ENCODE assay signal across 9 cellular contexts in the genomic region with DNA sequence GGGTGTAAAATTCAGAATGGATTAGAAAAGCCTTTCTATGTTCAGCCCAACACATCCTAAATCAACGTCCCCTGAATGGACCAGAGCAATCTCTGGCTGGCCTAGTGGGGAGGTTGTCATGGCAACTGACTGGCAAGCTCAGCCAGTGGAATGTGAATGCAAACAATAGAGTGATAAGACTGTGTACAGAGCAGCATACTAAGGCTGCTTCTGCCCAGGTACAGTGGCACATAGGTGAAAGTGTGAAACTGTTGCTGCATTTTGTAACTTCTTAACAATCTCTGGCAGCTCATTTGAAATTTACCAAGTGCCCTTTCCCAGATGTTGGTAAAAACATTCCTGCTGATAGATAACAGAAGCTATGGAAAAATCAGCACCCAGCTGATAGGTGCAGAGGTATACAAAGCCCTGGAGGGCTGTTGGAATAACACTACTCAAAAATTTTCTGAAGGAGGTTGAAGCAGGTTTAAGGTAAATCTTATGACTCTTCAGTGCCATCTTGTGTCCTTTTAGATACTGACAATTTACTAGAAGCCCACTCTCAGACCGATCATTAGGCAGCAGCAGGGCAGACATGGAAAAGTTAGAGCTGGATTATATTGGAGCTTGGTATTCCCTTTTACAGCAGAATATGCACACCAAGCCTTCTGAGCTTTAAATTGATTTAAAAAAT.
A peak's percentile ranks its signal among the peaks of the same experiment; 100 is the strongest.
DNase-seq lines count a peak whose midpoint lies in the region; ATAC-seq and TF ChIP-seq lines count a peak whose summit lies in the region.
"Had no signal": no experiment of that assay in that cellular context is flagged by ENCODE, and none has a peak within 500 bp of the region (broad histone marks: within the 10 kb centered on the region; RNA-seq: fewer than 3 reads in every experiment).

No MANE protein-coding gene starts in this region.

- H3K4me1 ChIP-seq in MM.1S (ENCODE audit: low read length) (no peaks in the 10 kb centered on the region), heart left ventricle (no peaks in the 10 kb centered on the region)

- H3K36me3 ChIP-seq in BJ (ENCODE audit: control insufficient read depth, insufficient read depth, low read length) (no peaks in the 10 kb centered on the region), MM.1S (replicated peaks; ENCODE audit: insufficient read depth, low read length) (no peaks in the 10 kb centered on the region), heart left ventricle (no peaks in the 10 kb centered on the region)

- no peaks in the 10 kb centered on the region for H3F3A ChIP-seq in MM.1S (ENCODE audit: insufficient read depth, low read length)

- CTCF ChIA-PET in BJ (lab: Yijun Ruan, JAX) = interaction anchor here (0.7 to 2.1 kb wide), 9 partner anchors 9 to 373 kb away, joined by 3 to 9 read pairs (median 4); no protein-coding TSS in a partner anchor

- POLR2A ChIA-PET in BJ (lab: Charles Lee) = no interaction called here

- WGBS in heart left ventricle, 4 donors = 11 to 33% (median 27%) methylated on average over 2 of the region's 2 CpGs

- no peak for TF ChIP-seq POLR2A in heart left ventricle (IDR thresholded peaks at IDR 0.05)

- H3K9ac ChIP-seq in MM.1S (ENCODE audit: low read length) = no peak overlapping the region

- no peaks in the 10 kb centered on the region for H3K9me2 ChIP-seq in MM.1S (replicated peaks; ENCODE audit: insufficient read depth, low read length)

- no peaks in the 10 kb centered on the region for H3K27me3 ChIP-seq in BJ (ENCODE audit: control insufficient read depth, insufficient read depth, low read length)
- no peaks in the 10 kb centered on the region for H3K27me3 ChIP-seq in MM.1S (replicated peaks; ENCODE audit: insufficient read depth, low read length)
- H3K27me3 ChIP-seq in heart left ventricle = peaks cover 0 to 3% (median 0%) of the 10 kb centered on the region in 9 donors

- no peak for DNase-seq in BJ (ENCODE audit: low read depth)
- peak; percentile 39 for DNase-seq in MM.1S
- DNase-seq in heart left ventricle = no peak
- peak; percentile 12 for DNase-seq in putamen (ENCODE audit: low spot score)
- no peak for DNase-seq in DMS153 (lab: John Stamatoyannopoulos, UW)

- H3K79me2 ChIP-seq in MM.1S (ENCODE audit: low read length) = no peaks in the 10 kb centered on the region

- no peak overlapping the region for H3K4me3 ChIP-seq in BJ (ENCODE audit: low read depth, low read length)
- H3K4me3 ChIP-seq in MM.1S (ENCODE audit: low read length) = no peak overlapping the region
- H3K4me3 ChIP-seq in heart left ventricle = no peak overlapping the region

- H3K4me2 ChIP-seq in MM.1S (ENCODE audit: low read depth, low read length) = no peak overlapping the region

- peak; percentile 41; the same call in 1 of the 2 replicates for TF ChIP-seq CTCF in BJ (IDR thresholded peaks at IDR 0.05; ENCODE audit: insufficient read depth, low read depth, low read length)
- peak; percentile 52 for TF ChIP-seq CTCF in MM.1S (IDR thresholded peaks at IDR 0.05; ENCODE audit: low read length)
- TF ChIP-seq CTCF in VCaP (conservative IDR thresholded peaks at IDR 0.05) = peak; percentile 77
- TF ChIP-seq CTCF in heart left ventricle (IDR thresholded peaks at IDR 0.05) = peak; percentile 37 to 64 (median 52)

- intact Hi-C loops in heart left ventricle (cut with DNase I) = loop anchor here (1.0 to 5.0 kb wide), 5 partner anchors 351 to 373 kb away; no protein-coding TSS in a partner anchor

- H4K20me1 ChIP-seq in MM.1S (ENCODE audit: insufficient read depth, low read length) = no peaks in the 10 kb centered on the region

- H3K27ac ChIP-seq in MM.1S (ENCODE audit: low read length) = no peak overlapping the region
- peak overlapping the region; percentile 72 for H3K27ac ChIP-seq in VCaP
- H3K27ac ChIP-seq in heart left ventricle = no peak overlapping the region
- H3K27ac ChIP-seq: HL-60 had no signal

- H2AFZ ChIP-seq in MM.1S (ENCODE audit: low read length) = no peak overlapping the region

- peak; percentile 69 for ATAC-seq in GM18870 (IDR thresholded peaks at IDR 0.05; ENCODE audit: unreplicated experiment)
- ATAC-seq in heart left ventricle = peak in 3 of 4 donors; percentile 50 to 61 (median 57)
- no peak for ATAC-seq in HG03520 (IDR thresholded peaks at IDR 0.05; ENCODE audit: unreplicated experiment)

- H3K9me3 ChIP-seq in MM.1S (replicated peaks; ENCODE audit: insufficient read depth, low read length) = no peaks in the 10 kb centered on the region
- H3K9me3 ChIP-seq in heart left ventricle = no peaks in the 10 kb centered on the region

Comparison
In these comparisons a context has a peak if more than half of its experiments do, and no peak if none do; other contexts are left out.
1. DNase-seq: peak in MM.1S (single experiment) and putamen (single experiment); none in BJ (single experiment), heart left ventricle (0 of 5) and DMS153 (single experiment).
2. Peak in every context shown above with its lines, with median percentiles within 50 percentile points of each other: CTCF ChIP-seq.